ENCODE assay signal across 13 cellular contexts in the genomic region with DNA sequence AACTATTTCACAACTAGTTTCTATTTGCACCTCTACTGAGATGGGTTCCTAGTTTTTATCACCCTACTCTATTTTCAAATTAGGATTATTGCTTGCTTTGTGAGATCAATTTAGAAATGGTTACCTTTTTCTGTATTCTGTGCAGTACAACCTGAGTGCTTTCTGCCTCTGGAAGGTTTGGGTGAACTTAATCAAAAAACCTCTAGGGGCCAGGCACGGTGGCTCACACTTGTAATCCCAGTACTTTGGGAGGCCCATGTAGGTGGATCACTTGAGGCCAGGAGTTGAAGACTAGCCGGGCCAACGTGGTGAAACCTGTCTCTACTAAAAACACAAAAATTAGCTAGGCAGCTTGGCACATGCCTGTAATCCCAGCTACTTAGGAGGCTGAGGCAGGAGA.
"Had no signal": no experiment of that assay in that cellular context is flagged by ENCODE, and none has a peak within 500 bp of the region (broad histone marks: within the 10 kb centered on the region; RNA-seq: fewer than 3 reads in every experiment).

No MANE protein-coding gene starts in this region.

- ATAC-seq: gastroesophageal sphincter, heart right ventricle, left colon, pancreas had no signal

- H3K27me3 ChIP-seq: gastroesophageal sphincter, heart right ventricle, pancreas, sigmoid colon, spleen, tibial artery had no signal

- H3K4me3 Mint-ChIP-seq: T-helper 1 cell treated with Interleukin-12 subunit alpha and Interleukin-12 subunit beta and Interleukin-4 antibody, amounts not matched to agents 30 μg/mL and 1 μg/mL, for 36 hours had no signal

- H3K36me3 ChIP-seq: pancreas had no signal

- H3K27ac ChIP-seq: gastroesophageal sphincter, heart right ventricle, pancreas, sigmoid colon, spleen, tibial artery had no signal

- H3K9me3 Mint-ChIP-seq: T-helper 1 cell treated with Interleukin-12 subunit alpha and Interleukin-12 subunit beta and Interleukin-4 antibody, amounts not matched to agents 30 μg/mL and 1 μg/mL, for 36 hours had no signal

- DNase-seq: activated CD4-positive, alpha-beta T cell treated with anti-CD3 and anti-CD28 coated beads, Interleukin-2, amount 50 U/mL, for 1 hour; activated effector memory CD4-positive, alpha-beta T cell treated with Interleukin-2 at 50 U/mL for 16 hours; erythroblast; heart right ventricle; left colon; midbrain; pancreas; sigmoid colon; spleen; tibial artery had no signal

- H3K27ac Mint-ChIP-seq: T-helper 1 cell treated with Interleukin-12 subunit alpha and Interleukin-12 subunit beta and Interleukin-4 antibody, amounts not matched to agents 30 μg/mL and 1 μg/mL, for 36 hours had no signal

- H3K4me3 ChIP-seq: gastroesophageal sphincter, heart right ventricle, lung, pancreas, sigmoid colon, spleen, tibial artery had no signal
